In the genomic region with DNA sequence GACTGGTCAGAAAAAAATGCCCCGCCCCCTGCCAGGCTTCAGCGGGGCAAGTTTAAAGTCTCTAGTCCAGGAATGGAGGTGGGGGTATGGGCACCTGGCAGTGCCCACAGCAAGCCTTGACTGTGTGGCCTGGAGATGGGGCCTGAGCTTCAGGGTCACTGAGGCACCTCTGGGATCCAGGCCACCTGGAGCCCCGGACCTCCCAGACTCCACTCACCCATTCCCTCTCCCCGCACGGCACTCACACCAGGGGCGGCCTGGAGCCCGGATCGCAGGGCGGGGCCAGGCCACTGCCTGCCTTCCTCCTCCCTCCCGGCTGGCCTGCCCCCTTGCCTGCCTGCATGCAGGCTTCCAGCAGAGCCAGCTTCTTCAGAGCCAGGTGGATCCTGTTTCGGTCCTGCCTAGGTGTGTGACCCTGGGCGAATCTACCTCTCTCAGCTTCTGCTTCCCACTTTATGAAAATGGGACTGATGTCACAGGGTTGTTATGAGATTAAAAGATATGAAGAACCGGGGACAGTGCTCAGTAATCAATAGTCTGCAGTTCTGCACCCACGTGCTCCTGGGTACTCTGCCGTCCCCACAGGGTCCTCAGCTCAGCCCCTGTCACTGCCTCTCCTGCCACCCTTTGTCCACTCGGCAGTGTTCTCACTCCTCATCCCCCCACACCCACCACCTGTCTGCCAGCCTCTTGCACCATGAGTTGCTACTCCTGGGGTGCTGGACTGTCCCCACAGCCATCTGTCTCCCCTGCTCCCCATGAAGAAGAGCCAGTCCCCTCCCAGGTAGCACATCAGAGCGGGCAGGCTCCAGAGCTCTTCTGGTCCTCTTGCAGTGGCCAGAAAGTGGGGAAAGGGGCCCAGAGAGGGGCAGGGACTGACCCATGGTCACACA, we compare ENCODE assay signal across 10 cellular contexts. TPM values are rescaled to one million over a fixed set of nuclear protein-coding genes. Genes with fewer than 3 reads are reported as not detected.
DNase-seq lines count a peak whose midpoint lies in the region; ATAC-seq, FAIRE-seq and TF ChIP-seq lines count a peak whose summit lies in the region.
"Had no signal": no experiment of that assay in that cellular context is flagged by ENCODE, and none has a peak within 500 bp of the region (broad histone marks: within the 10 kb centered on the region; RNA-seq: fewer than 3 reads in every experiment).

No MANE protein-coding gene starts in this region.

- H3K9me3 ChIP-seq in ascending aorta: no peaks in the 10 kb centered on the region
- no peaks in the 10 kb centered on the region for H3K9me3 ChIP-seq in kidney (ENCODE audit: control insufficient read depth in 1 of 2, low read length in 2 of 2)
- no peaks in the 10 kb centered on the region for H3K9me3 ChIP-seq in tibial nerve

- no peak for FAIRE-seq in kidney (lab: Jason Lieb, UNC)
- FAIRE-seq: A204.1 had no signal

- H3K27ac ChIP-seq in ascending aorta (peak overlapping the region; percentile 68 to 74), kidney (ENCODE audit: low read depth in 2 of 2, low read length in 2 of 2) (peak overlapping the region; percentile 43 to 65), tibial nerve (peak overlapping the region in 3 of 4 donors; percentile 27 to 64 (median 33))

- TF ChIP-seq CTCF in ascending aorta (IDR thresholded peaks at IDR 0.05) (no peak), kidney (IDR thresholded peaks at IDR 0.05; ENCODE audit: borderline replicate concordance, extremely low read depth, insufficient read depth) (no peak), tibial nerve (IDR thresholded peaks at IDR 0.05) (no peak)

- ATAC-seq in GM21737 (IDR thresholded peaks at IDR 0.05; ENCODE audit: unreplicated experiment) (no peak), GM19463 (IDR thresholded peaks at IDR 0.05; ENCODE audit: unreplicated experiment) (no peak)

- no peak for TF ChIP-seq POLR2A in tibial nerve (IDR thresholded peaks at IDR 0.05)

- H3K4me3 ChIP-seq in ascending aorta: no peak overlapping the region
- H3K4me3 ChIP-seq in kidney (ENCODE audit: low read length in 2 of 2): no peak overlapping the region
- H3K4me3 ChIP-seq in tibial nerve: no peak overlapping the region

- intact Hi-C loops in ascending aorta (cut with DNase I) (no loop called here), kidney (cut with DNase I) (no loop called here)

- no peak for TF ChIP-seq EP300 in tibial nerve (IDR thresholded peaks at IDR 0.05)

- H3K27me3 ChIP-seq in ascending aorta: no peaks in the 10 kb centered on the region
- H3K27me3 ChIP-seq in tibial nerve: peaks cover 0 to 33% of the 10 kb centered on the region in 2 donors

- peak; percentile 60 for DNase-seq in DMS 273 (lab: John Stamatoyannopoulos, UW; ENCODE audit: unreplicated experiment)
- DNase-seq in DMS 273 treated with DMSO at 0.1 percent for 48 hours (lab: John Stamatoyannopoulos, UW): no peak
- no peak for DNase-seq in ascending aorta (ENCODE audit: low spot score in 2 of 2)
- peak; percentile 80 for DNase-seq in kidney
- no peak for DNase-seq in tibial nerve (ENCODE audit: low spot score in 2 of 2)
- no peak for DNase-seq in NCI-H345 (lab: John Stamatoyannopoulos, UW)
- DNase-seq: NCI-H446 treated with DMSO at 0.1 percent for 48 hours had no signal

- H3K4me1 ChIP-seq in ascending aorta (peaks cover 25 to 58% of the 10 kb centered on the region in 2 donors), kidney (ENCODE audit: control insufficient read depth in 1 of 2, insufficient read depth in 1 of 2, low read depth in 1 of 2, low read length in 2 of 2) (peaks cover 19 to 37% of the 10 kb centered on the region in 2 donors), tibial nerve (peaks cover 0 to 100% (median 62%) of the 10 kb centered on the region in 4 donors)

- peak overlapping the region in 1 of 2 donors; percentile 36 for H3K9ac ChIP-seq in kidney (ENCODE audit: low read length in 2 of 2)

- H3K36me3 ChIP-seq in ascending aorta (peaks cover 13 to 21% of the 10 kb centered on the region in 2 donors), kidney (ENCODE audit: control insufficient read depth in 1 of 2, insufficient read depth in 2 of 2, low read length in 2 of 2) (peaks cover 6 to 18% of the 10 kb centered on the region in 2 donors), tibial nerve (peaks cover 0 to 48% (median 10%) of the 10 kb centered on the region in 3 donors)

- 47 to 50% methylated on average over 11 to 16 of the region's 17 CpGs for WGBS in tibial nerve, 2 donors

RNA-seq across cellular contexts. Expression of gene TCAP, which starts 1.2 kb away (rescaled TPM):
- total RNA-seq in ascending aorta (not detected), kidney (1.5 TPM), tibial nerve (1 to 10 TPM in 1 of 4 donors, under 1 TPM in 3; 0.30 to 5.5 (median 0.61) TPM)
- 1.7 TPM for polyA plus RNA-seq in kidney (ENCODE audit: insufficient read depth, low read depth, low replicate concordance)

RNA-seq across cellular contexts. Expression of gene PNMT, which starts 4.3 kb away (rescaled TPM):
- total RNA-seq in ascending aorta (5.1 TPM), kidney (8.2 TPM), tibial nerve (10 to 100 TPM in 3 of 4 donors, 1 to 10 TPM in 1; 2.4 to 19.6 (median 12.4) TPM)
- 2.0 TPM for polyA plus RNA-seq in kidney (ENCODE audit: insufficient read depth, low read depth, low replicate concordance)

RNA-seq across cellular contexts. Expression of gene PGAP3, which starts 23.9 kb away (rescaled TPM):
- total RNA-seq in ascending aorta (29.5 TPM), kidney (48.5 TPM), tibial nerve (10 to 100 TPM; 10.9 to 16.5 (median 15.1) TPM)
- 33.8 TPM for polyA plus RNA-seq in kidney (ENCODE audit: insufficient read depth, low read depth, low replicate concordance)

RNA-seq across cellular contexts. Expression of gene STARD3, which starts 27.0 kb away (rescaled TPM):
- total RNA-seq in ascending aorta (87.6 TPM), kidney (47.6 TPM), tibial nerve (100 to 1,000 TPM in 3 of 4 donors, 10 to 100 TPM in 1; 85.3 to 170 (median 108) TPM)
- 32.1 TPM for polyA plus RNA-seq in kidney (ENCODE audit: insufficient read depth, low read depth, low replicate concordance)

RNA-seq across cellular contexts. Expression of gene ERBB2, which starts 35.9 kb away (rescaled TPM):
- total RNA-seq in ascending aorta: 124 TPM
- total RNA-seq in kidney: 186 TPM
- polyA plus RNA-seq in kidney (ENCODE audit: insufficient read depth, low read depth, low replicate concordance): 76.5 TPM
- total RNA-seq in tibial nerve: 100 to 1,000 TPM; 101 to 131 (median 114) TPM

Comparison
In these comparisons a context has a peak if more than half of its experiments do, and no peak if none do; other contexts are left out.
1. DNase-seq: peak in DMS 273 (single experiment) and kidney (single experiment); none in DMS 273 treated with DMSO at 0.1 percent for 48 hours (single experiment), ascending aorta (0 of 2), tibial nerve (0 of 2) and NCI-H345 (single experiment).
2. Peak in every context shown above with its lines, with median percentiles within 50 percentile points of each other: H3K27ac ChIP-seq.